In genomic region chr5:173699959-173700358, GRCh38 we compare ENCODE assay signal across 19 cellular contexts.
DNase-seq lines count a peak whose midpoint lies in the region; ATAC-seq and TF ChIP-seq lines count a peak whose summit lies in the region.
"Had no signal": no experiment of that assay in that cellular context is flagged by ENCODE, and none has a peak within 500 bp of the region (broad histone marks: within the 10 kb centered on the region; RNA-seq: fewer than 3 reads in every experiment).

No MANE protein-coding gene starts in this region.

- H3K27me3 ChIP-seq in SU-DHL-6 (ENCODE audit: low read length) (no peaks in the 10 kb centered on the region), upper lobe of right lung (no peaks in the 10 kb centered on the region)
- H3K27me3 ChIP-seq: BLaER1 treated with 17β-estradiol and CSF1 and Interleukin-3, amounts not matched to agents 10 nM and 100 nM had no signal

- DNase-seq in NCI-H82 (lab: John Stamatoyannopoulos, UW) (peak; percentile 65), NCI-H82 treated with DMSO at 0.1 percent for 48 hours (lab: John Stamatoyannopoulos, UW; ENCODE audit: unreplicated experiment) (no peak), NCI-H69 (lab: John Stamatoyannopoulos, UW) (peak; percentile 14), erythroblast (lab: John Stamatoyannopoulos, UW) (peak; percentile 15 to 33), upper lobe of right lung (no peak), HuH-7 (ENCODE audit: low spot score) (no peak)
- DNase-seq: 8988T; AML-193; Calu3; CD4-positive, CD25-positive, alpha-beta regulatory T cell; DMS 273 treated with DMSO at 0.1 percent for 48 hours; DMS79 treated with DMSO at 0.1 percent for 48 hours; EL; GDM1; H7 had no signal

- H3K9ac ChIP-seq in SU-DHL-6 (ENCODE audit: low read length): no peak overlapping the region
- H3K9ac ChIP-seq: BLaER1 treated with 17β-estradiol and CSF1 and Interleukin-3, amounts not matched to agents 10 nM and 100 nM had no signal

- no peak overlapping the region for H3K4me3 ChIP-seq in SU-DHL-6 (ENCODE audit: insufficient read depth, low read length, poor library complexity, severe bottlenecking)
- no peak overlapping the region for H3K4me3 ChIP-seq in upper lobe of right lung
- H3K4me3 ChIP-seq: BLaER1 treated with 17β-estradiol and CSF1 and Interleukin-3, amounts not matched to agents 10 nM and 100 nM; GM23338 had no signal

- H4K20me1 ChIP-seq in SU-DHL-6 (ENCODE audit: low read depth, low read length): no peaks in the 10 kb centered on the region
- H4K20me1 ChIP-seq: BLaER1 treated with 17β-estradiol and CSF1 and Interleukin-3, amounts not matched to agents 10 nM and 100 nM had no signal

- peak overlapping the region; percentile 8 for H3K4me2 ChIP-seq in SU-DHL-6 (ENCODE audit: low read depth, low read length, poor library complexity, severe bottlenecking)
- H3K4me2 ChIP-seq: GM23338 had no signal

- no peak for TF ChIP-seq POLR2A in erythroblast (IDR thresholded peaks at IDR 0.05; ENCODE audit: low read length)

- no peaks in the 10 kb centered on the region for H3K9me3 ChIP-seq in SU-DHL-6 (ENCODE audit: insufficient read depth, low read length)
- no peaks in the 10 kb centered on the region for H3K9me3 ChIP-seq in upper lobe of right lung
- H3K9me3 ChIP-seq: BLaER1 treated with 17β-estradiol and CSF1 and Interleukin-3, amounts not matched to agents 10 nM and 100 nM had no signal

- peak overlapping the region; percentile 44 for H3K27ac ChIP-seq in SU-DHL-6 (ENCODE audit: low read depth, low read length)
- H3K27ac ChIP-seq in upper lobe of right lung: no peak overlapping the region
- H3K27ac ChIP-seq: BLaER1 treated with 17β-estradiol and CSF1 and Interleukin-3, amounts not matched to agents 10 nM and 100 nM had no signal

- ATAC-seq in upper lobe of right lung (no peak), HG02623 (IDR thresholded peaks at IDR 0.05; ENCODE audit: unreplicated experiment) (no peak)
- ATAC-seq: GM23338 had no signal

- H3K4me1 ChIP-seq in upper lobe of right lung: no peaks in the 10 kb centered on the region

- H3K79me2 ChIP-seq in SU-DHL-6 (ENCODE audit: insufficient read depth, low read length): no peaks in the 10 kb centered on the region

- H3F3A ChIP-seq in SU-DHL-6 (ENCODE audit: insufficient read depth): peaks cover 28% of the 10 kb centered on the region

- intact Hi-C loops in upper lobe of right lung (cut with DNase I): no loop called here

- TF ChIP-seq CTCF in SU-DHL-6 (IDR thresholded peaks at IDR 0.05; ENCODE audit: insufficient read depth, low read length, poor library complexity, severe bottlenecking): no peak
- TF ChIP-seq CTCF in upper lobe of right lung (IDR thresholded peaks at IDR 0.05): no peak

- no peaks in the 10 kb centered on the region for H3K9me2 ChIP-seq in SU-DHL-6 (replicated peaks; ENCODE audit: insufficient read depth, low read length)

- no peaks in the 10 kb centered on the region for H3K36me3 ChIP-seq in SU-DHL-6 (ENCODE audit: low read length)
- no peaks in the 10 kb centered on the region for H3K36me3 ChIP-seq in upper lobe of right lung
- H3K36me3 ChIP-seq: BLaER1 treated with 17β-estradiol and CSF1 and Interleukin-3, amounts not matched to agents 10 nM and 100 nM had no signal

- no peak overlapping the region for H2AFZ ChIP-seq in SU-DHL-6 (ENCODE audit: low read depth, low read length, severe bottlenecking)

Comparison
In these comparisons a context has a peak if more than half of its experiments do, and no peak if none do; other contexts are left out.
1. DNase-seq: peak in NCI-H82 (single experiment), NCI-H69 (single experiment) and erythroblast (2 of 2); none in NCI-H82 treated with DMSO at 0.1 percent for 48 hours (single experiment), upper lobe of right lung (single experiment) and HuH-7 (single experiment).